Comparison of ENCODE assay signal across 23 cellular contexts in the genomic region with DNA sequence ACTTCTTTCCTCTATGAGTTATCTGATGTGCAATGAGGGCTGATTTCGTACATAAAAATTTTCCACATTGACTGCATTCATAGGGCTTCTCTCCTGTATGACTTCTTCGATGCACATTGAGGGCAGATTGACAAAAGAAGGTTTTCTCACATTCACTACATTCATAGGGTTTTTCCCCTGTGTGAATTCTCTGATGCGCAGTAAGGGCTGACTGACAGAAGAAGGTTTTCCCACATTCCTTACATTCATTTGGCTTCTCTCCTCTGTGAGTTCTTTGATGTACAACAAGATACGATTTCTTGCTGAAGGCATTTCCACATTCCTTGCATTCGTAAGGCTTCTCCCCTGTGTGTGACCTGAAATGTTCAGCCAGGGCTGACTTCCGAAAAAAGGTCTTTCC. TPM values are rescaled to one million over a fixed set of nuclear protein-coding genes. Genes with fewer than 3 reads are reported as not detected.
DNase-seq lines count a peak whose midpoint lies in the region; ATAC-seq, FAIRE-seq and TF ChIP-seq lines count a peak whose summit lies in the region.
"Had no signal": no experiment of that assay in that cellular context is flagged by ENCODE, and none has a peak within 500 bp of the region (broad histone marks: within the 10 kb centered on the region; RNA-seq: fewer than 3 reads in every experiment).

No MANE protein-coding gene starts in this region.

- no peak for FAIRE-seq in K562 (lab: Jason Lieb, UNC)
- FAIRE-seq: A549, D721Med, G401.6, GM12891 had no signal

- H3K36me3 ChIP-seq in HUES48 (ENCODE audit: control insufficient read depth, insufficient read depth, low read length) (peaks cover 50% of the 10 kb centered on the region), K562 (ENCODE audit: control insufficient read depth, insufficient read depth, low read length) (no peaks in the 10 kb centered on the region), liver (ENCODE audit: control insufficient read depth in 4 of 4, insufficient read depth in 3 of 4, low read depth in 1 of 4, low read length in 3 of 4) (peaks cover 0 to 11% (median 3%) of the 10 kb centered on the region in 4 donors), colonic mucosa (no peaks in the 10 kb centered on the region)
- H3K36me3 ChIP-seq: BE2C, HAP-1 had no signal

- intact Hi-C loops in K562 (cut with micrococcal nuclease) (no loop called here), colonic mucosa (cut with DNase I) (no loop called here)

- CTCF ChIA-PET in K562 (lab: Yijun Ruan, JAX; ENCODE audit: low intra/inter-chr PET ratio), result no interaction called here

- ATAC-seq in K562, result no peak
- ATAC-seq: A549 had no signal

- no peaks in the 10 kb centered on the region for H3K9me1 ChIP-seq in K562 (ENCODE audit: control insufficient read depth, insufficient read depth, low read length)

- in situ Hi-C loops in K562 (cut with MboI), result no loop called here

- H3K4me1 ChIP-seq in HUES48 (ENCODE audit: control insufficient read depth, insufficient read depth, low read length), result no peaks in the 10 kb centered on the region
- H3K4me1 ChIP-seq in K562 (replicated peaks in 1 of 2; ENCODE audit: control insufficient read depth in 2 of 2, insufficient read depth in 2 of 2, low read length in 2 of 2), result no peaks in the 10 kb centered on the region
- no peaks in the 10 kb centered on the region for H3K4me1 ChIP-seq in liver (ENCODE audit: control insufficient read depth in 4 of 4, insufficient read depth in 4 of 4, low read length in 3 of 4)
- H3K4me1 ChIP-seq in colonic mucosa, result no peaks in the 10 kb centered on the region
- H3K4me1 ChIP-seq: A549, BE2C, HAP-1 had no signal

- H3K9me3 ChIP-seq in HUES48 (ENCODE audit: control insufficient read depth, insufficient read depth, low read length) (peaks cover 76% of the 10 kb centered on the region), K562 (replicated peaks; ENCODE audit: control insufficient read depth, insufficient read depth, low read depth, low read length) (peaks cover 7% of the 10 kb centered on the region), liver (ENCODE audit: control insufficient read depth in 4 of 4, low read length in 3 of 4) (peaks cover 20 to 69% (median 46%) of the 10 kb centered on the region in 4 donors), colonic mucosa (peaks cover 3% of the 10 kb centered on the region)

- no peak overlapping the region for H3K9ac ChIP-seq in HUES48 (ENCODE audit: low read depth, low read length)
- no peak overlapping the region for H3K9ac ChIP-seq in K562 (ENCODE audit: insufficient read depth in 1 of 2, low read depth in 2 of 2, low read length in 2 of 2)
- no peak overlapping the region for H3K9ac ChIP-seq in liver (ENCODE audit: low read depth in 1 of 2, low read length in 2 of 2)
- no peak overlapping the region for H3K9ac ChIP-seq in colonic mucosa (ENCODE audit: low read depth in 2 of 2, low read length in 2 of 2)

- no peak for TF ChIP-seq RAD21 in K562 (CRISPR knock-in tag; conservative IDR thresholded peaks at IDR 0.05 in 1 of 2, IDR thresholded peaks at IDR 0.05 in 1 of 2)
- no peak for TF ChIP-seq RAD21 in liver (IDR thresholded peaks at IDR 0.05)

- TF ChIP-seq POLR2A in K562 (conservative IDR thresholded peaks at IDR 0.05), result no peak

- TF ChIP-seq CTCF in K562 (IDR thresholded peaks at IDR 0.05 in 2 of 3, conservative IDR thresholded peaks at IDR 0.05 in 1 of 3; ENCODE audit: insufficient read depth in 2 of 3, low read depth in 1 of 3, low read length in 3 of 3) (no peak), liver (IDR thresholded peaks at IDR 0.05; ENCODE audit: low read depth, low read length, missing input control) (no peak), colonic mucosa (IDR thresholded peaks at IDR 0.05) (no peak)

- H3K79me2 ChIP-seq in K562 (ENCODE audit: control insufficient read depth, insufficient read depth, low read length), result no peaks in the 10 kb centered on the region

- H4K20me1 ChIP-seq in K562 (replicated peaks; ENCODE audit: control insufficient read depth, insufficient read depth, low read length), result no peaks in the 10 kb centered on the region

- H3K4me3 ChIP-seq in HUES48 (ENCODE audit: low read depth, low read length), result peak overlapping the region; percentile 19; the same call in 1 of the 2 replicates
- no peak overlapping the region for H3K4me3 ChIP-seq in K562
- H3K4me3 ChIP-seq in liver (ENCODE audit: low read depth in 1 of 3, low read length in 3 of 3), result peak overlapping the region in 2 of 3 donors; percentile 27 to 53
- H3K4me3 ChIP-seq in colonic mucosa, result no peak overlapping the region
- H3K4me3 ChIP-seq: A549, HAP-1 had no signal

- no peak for TF ChIP-seq EP300 in K562 (IDR thresholded peaks at IDR 0.05; ENCODE audit: low read length)

- no peaks in the 10 kb centered on the region for H3K27me3 ChIP-seq in HUES48 (ENCODE audit: control insufficient read depth, insufficient read depth, low read length)
- H3K27me3 ChIP-seq in K562 (ENCODE audit: control insufficient read depth in 2 of 2, insufficient read depth in 2 of 2, low read length in 2 of 2), result peaks cover 0 to 12% of the 10 kb centered on the region in 2 experiments; a peak in 1 of 5 replicates
- no peaks in the 10 kb centered on the region for H3K27me3 ChIP-seq in liver (ENCODE audit: control insufficient read depth in 4 of 4, insufficient read depth in 4 of 4, low read length in 3 of 4)
- H3K27me3 ChIP-seq in colonic mucosa, result no peaks in the 10 kb centered on the region

- H3K27ac ChIP-seq in HUES48 (ENCODE audit: low read depth, low read length) (no peak overlapping the region), K562 (ENCODE audit: extremely low read depth, low read depth, low read length) (no peak overlapping the region), liver (ENCODE audit: low read depth in 1 of 2, low read length in 2 of 2) (no peak overlapping the region), colonic mucosa (no peak overlapping the region)
- H3K27ac ChIP-seq: A549, C4-2B had no signal

- POLR2A ChIA-PET in K562 (lab: Yijun Ruan, JAX), result no interaction called here

- BruUV-seq in K562 (replicated peaks; lab: Mats Ljungman, UMichigan), result no TSS peak

- WGBS in K562 (ENCODE audit: insufficient coverage, low coverage, missing lambda C conversion rate), result 1% methylated on average over 6 of the region's 6 CpGs
- WGBS in liver, result 96% methylated on average over 6 of the region's 6 CpGs

- no peak for DNase-seq in K562 (ENCODE audit: extremely low read depth in 1 of 4, low spot score in 3 of 4)
- DNase-seq in colonic mucosa, result no peak
- DNase-seq in central memory CD4-positive, alpha-beta T cell, result no peak
- DNase-seq in SW480 (ENCODE audit: low spot score), result no peak
- no peak for DNase-seq in kidney tubule cell (ENCODE audit: low spot score)
- DNase-seq: BE2C; CD4-positive, alpha-beta memory T cell; COR-L47; DMS153; DMS79 treated with DMSO at 0.1 percent for 48 hours; EL; GOT3; HFFc6; IMR-90 had no signal

- H2AFZ ChIP-seq in K562 (ENCODE audit: low read depth, low read length), result no peak overlapping the region

- H3K4me2 ChIP-seq in K562 (ENCODE audit: insufficient read depth, low read length), result no peak overlapping the region
- H3K4me2 ChIP-seq: A549 had no signal

TF ChIP-seq in K562, 482 proteins besides CTCF, POLR2A, EP300 and RAD21:
- TF ChIP-seq ZNF75A (CRISPR knock-in tag; IDR thresholded peaks at IDR 0.05), result peak; percentile 43; the same call in 1 of the 2 replicates
- TF ChIP-seq NR1H2 (CRISPR knock-in tag; IDR thresholded peaks at IDR 0.05), result no peak

TF ChIP-seq in liver, 16 proteins besides CTCF, POLR2A, EP300 and RAD21 (continues in another document):
- no peak for TF ChIP-seq EGR1 (IDR thresholded peaks at IDR 0.05; ENCODE audit: low read depth in 2 of 2)

RNA-seq across cellular contexts. Expression of gene ZNF334, which starts 11.4 kb away (rescaled TPM):
- 0.46 and 1.1 TPM in 2 replicates for total RNA-seq in K562 (2011; cell fraction: chromatin; rRNA removed; ENCODE audit: low replicate concordance)
- total RNA-seq in K562 (2011; cell fraction: nucleolus; rRNA removed), result 0.50 and 0.53 TPM in 2 replicates
- total RNA-seq in K562 (2011; cell fraction: nucleoplasm; rRNA removed), result 0.31 and 0.51 TPM in 2 replicates
- total RNA-seq in K562 (2014; rRNA removed) (0.12 and 0.27 TPM in 2 replicates), K562 (2014; rRNA removed; fragmentation: Illumina TruSeq; extraction: Trizol) (0.22 and 0.29 TPM in 2 replicates), K562 (2015; rRNA removed; fragmentation: Illumina TruSeq; extraction: Trizol) (0.22 and 0.23 TPM in 2 replicates), K562 (2021) (0.24 and 0.34 TPM in 2 replicates), liver (1 to 10 TPM; 1.4 to 3.3 TPM), colonic mucosa (1 to 10 TPM; 1.3 to 1.6 TPM)
- polyA plus RNA-seq in K562 (2011; rRNA removed) (0.05 and 0.06 TPM in 2 replicates), K562 (2014; fragmentation: Illumina TruSeq; extraction: Trizol) (0.21 TPM in 2 replicates), K562 (2014; fragmentation: Nextera tagmentation; extraction: Ambion mirVana) (under 1 TPM in 1 of 2 experiments, not detected in 1; 0.08 TPM), K562 (2014; rRNA removed) (0.19 and 0.21 TPM in 2 replicates), liver (1 to 10 TPM in 1 of 2 donors, under 1 TPM in 1; 0.65 to 1.0 TPM)
- 0.01 TPM in 1 of 2 replicates, not detected in the other for polyA plus RNA-seq in K562 (2011; cell fraction: cytosol; rRNA removed)
- 0.13 and 0.23 TPM in 2 replicates for polyA plus RNA-seq in K562 (2011; cell fraction: nucleus; rRNA removed)
- 0.14 and 0.98 TPM in 2 replicates for polyA plus RNA-seq in K562 (2012)
- 0.04 and 0.09 TPM in 2 replicates for polyA minus RNA-seq in K562 (2011; rRNA and poly(A)+ RNA removed)
- not detected in 2 replicates for polyA minus RNA-seq in K562 (2011; cell fraction: cytosol; rRNA and poly(A)+ RNA removed)
- 0.11 TPM in 1 of 2 replicates, not detected in the other for polyA minus RNA-seq in K562 (2011; cell fraction: nucleus; rRNA and poly(A)+ RNA removed)
- polyA plus RNA-seq: A549; CD4-positive, alpha-beta memory T cell had no signal

RNA-seq across cellular contexts. Expression of gene OCSTAMP, which starts 48.5 kb away (rescaled TPM):
- not detected in 2 replicates for total RNA-seq in K562 (2011; cell fraction: chromatin; rRNA removed; ENCODE audit: low replicate concordance)
- total RNA-seq in K562 (2011; cell fraction: nucleolus; rRNA removed), result not detected in 2 replicates
- not detected in 2 replicates for total RNA-seq in K562 (2011; cell fraction: nucleoplasm; rRNA removed)
- not detected in 2 replicates for total RNA-seq in K562 (2014; rRNA removed)
- not detected in 2 replicates for total RNA-seq in K562 (2014; rRNA removed; fragmentation: Illumina TruSeq; extraction: Trizol)
- not detected in 2 replicates for total RNA-seq in K562 (2015; rRNA removed; fragmentation: Illumina TruSeq; extraction: Trizol)
- total RNA-seq in K562 (2021), result not detected in 2 replicates
- not detected in 2 replicates for polyA plus RNA-seq in K562 (2011; rRNA removed)
- not detected in 2 replicates for polyA plus RNA-seq in K562 (2011; cell fraction: cytosol; rRNA removed)
- polyA plus RNA-seq in K562 (2011; cell fraction: nucleus; rRNA removed), result 0.06 TPM in 1 of 2 replicates, not detected in the other
- polyA plus RNA-seq in K562 (2012), result not detected in 2 replicates
- polyA plus RNA-seq in K562 (2014; fragmentation: Illumina TruSeq; extraction: Trizol), result not detected in 2 replicates
- not detected for polyA plus RNA-seq in K562 (2014; fragmentation: Nextera tagmentation; extraction: Ambion mirVana)
- not detected in 2 replicates for polyA plus RNA-seq in K562 (2014; rRNA removed)
- not detected in 2 replicates for polyA minus RNA-seq in K562 (2011; rRNA and poly(A)+ RNA removed)
- polyA minus RNA-seq in K562 (2011; cell fraction: cytosol; rRNA and poly(A)+ RNA removed), result not detected in 2 replicates
- not detected in 2 replicates for polyA minus RNA-seq in K562 (2011; cell fraction: nucleus; rRNA and poly(A)+ RNA removed)
- not detected for total RNA-seq in liver
- polyA plus RNA-seq in liver, result not detected
- not detected for total RNA-seq in colonic mucosa
- total RNA-seq: CD4-positive, alpha-beta memory T cell; HFFc6; IMR-90 had no signal
- polyA plus RNA-seq: A549; AG04450; CD4-positive, alpha-beta memory T cell; IMR-90 had no signal

Comparison
In these comparisons a context has a peak if more than half of its experiments do, and no peak if none do; other contexts are left out.
1. H3K4me3 ChIP-seq: peak in HUES48 (single experiment) and liver (2 of 3); none in K562 (single experiment) and colonic mucosa (single experiment).